ENCODE assay signal across 12 cellular contexts in genomic region chr15:71792521-71792920, GRCh38.
DNase-seq lines count a peak whose midpoint lies in the region; TF ChIP-seq lines count a peak whose summit lies in the region.
"Had no signal": no experiment of that assay in that cellular context is flagged by ENCODE, and none has a peak within 500 bp of the region (broad histone marks: within the 10 kb centered on the region; RNA-seq: fewer than 3 reads in every experiment).

No MANE protein-coding gene starts in this region.

- DNase-seq in DMS53 (lab: John Stamatoyannopoulos, UW) = peak; percentile 12
- no peak for DNase-seq in DMS53 treated with DMSO at 0.1 percent for 48 hours (lab: John Stamatoyannopoulos, UW; ENCODE audit: unreplicated experiment)
- DNase-seq in RWPE1 (ENCODE audit: low spot score) = peak; percentile 73
- peak; percentile 72 for DNase-seq in fibroblast of peridontal ligament (ENCODE audit: extremely low read depth)
- DNase-seq in skeletal muscle cell (ENCODE audit: low read depth) = peak; percentile 63
- DNase-seq in NK-92 (lab: John Stamatoyannopoulos, UW; ENCODE audit: unreplicated experiment) = no peak
- no peak for DNase-seq in activated gamma-delta T cell (lab: John Stamatoyannopoulos, UW)
- DNase-seq in NCI-H510A (lab: John Stamatoyannopoulos, UW) = no peak
- DNase-seq: effector memory CD4-positive, alpha-beta T cell; NCI-H2171 treated with DMSO at 0.1 percent for 48 hours had no signal

- CTCF ChIA-PET in RWPE1 (lab: Yijun Ruan, JAX) = no interaction called here

- no peak for TF ChIP-seq CTCF in RWPE1 (conservative IDR thresholded peaks at IDR 0.05; ENCODE audit: low read depth)

- POLR2A ChIA-PET in RWPE1 (lab: Yijun Ruan, JAX; ENCODE audit: low non-redundant PET) = no interaction called here

- H3K4me3 ChIP-seq in skeletal muscle cell (ENCODE audit: low read depth, low read length) = no peak overlapping the region
- H3K4me3 ChIP-seq: thoracic aorta had no signal

- H3K27ac ChIP-seq in RWPE1 = no peak overlapping the region
- H3K27ac ChIP-seq: 22Rv1, thoracic aorta had no signal

Comparison
In these comparisons a context has a peak if more than half of its experiments do, and no peak if none do; other contexts are left out.
1. DNase-seq: peak in DMS53 (single experiment), RWPE1 (single experiment), fibroblast of peridontal ligament (single experiment) and skeletal muscle cell (single experiment); none in DMS53 treated with DMSO at 0.1 percent for 48 hours (single experiment), NK-92 (single experiment), activated gamma-delta T cell (single experiment) and NCI-H510A (single experiment).